In the genomic region with DNA sequence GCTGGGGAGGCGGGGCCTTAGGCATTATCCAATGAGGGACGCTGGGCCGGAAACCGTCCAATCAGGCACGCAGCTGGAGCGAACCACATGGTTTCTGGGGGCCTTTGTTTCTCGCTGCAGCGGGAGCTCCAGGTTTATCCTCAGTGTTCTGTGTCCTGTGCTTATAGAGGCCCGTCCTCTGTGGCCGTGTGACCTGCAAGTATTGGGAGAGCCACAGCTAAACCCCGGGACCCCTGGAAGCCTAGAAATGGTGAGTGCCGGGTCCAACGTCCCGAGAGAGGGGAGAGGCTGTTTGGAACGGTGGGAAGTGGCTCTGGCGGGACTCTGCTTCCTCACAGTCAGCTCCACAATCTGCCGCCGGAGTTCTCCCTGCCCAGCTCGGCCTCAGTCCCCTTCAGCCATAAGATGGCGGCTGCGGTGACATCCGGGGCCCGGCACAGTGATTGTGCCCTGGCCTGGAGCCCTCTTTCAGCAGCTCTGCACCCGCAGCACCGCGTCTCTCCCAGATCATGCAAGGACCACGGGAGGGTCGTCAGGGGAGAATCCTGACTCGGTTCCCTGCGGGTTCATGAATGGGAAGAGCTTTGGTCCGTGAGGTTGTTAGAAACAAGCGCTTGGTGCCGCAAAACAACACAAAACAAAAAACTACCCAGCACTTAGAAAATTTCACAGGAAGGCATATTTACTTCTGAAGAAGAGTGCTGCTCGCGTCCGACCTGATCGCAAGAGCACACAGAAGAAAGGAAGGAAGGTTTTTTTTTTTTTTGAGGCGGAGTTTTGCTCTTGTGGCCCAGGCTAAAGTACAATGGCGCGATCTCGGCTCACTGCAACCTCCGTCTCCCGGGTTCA, we compare ENCODE assay signal across 1 cellular context.
A peak's percentile ranks its signal among the peaks of the same experiment; 100 is the strongest.
TF ChIP-seq lines count a peak whose summit lies in the region.

A gene (plus strand): TSS at position 133 of the 849 bp plus-strand sequence. CDS start 115 bp downstream, at position 248.

TF ChIP-seq in HepG2, 621 proteins besides CTCF, POLR2A, EP300 and RAD21 (continued from another document and continues in another):
- TF ChIP-seq, protein P1, sequence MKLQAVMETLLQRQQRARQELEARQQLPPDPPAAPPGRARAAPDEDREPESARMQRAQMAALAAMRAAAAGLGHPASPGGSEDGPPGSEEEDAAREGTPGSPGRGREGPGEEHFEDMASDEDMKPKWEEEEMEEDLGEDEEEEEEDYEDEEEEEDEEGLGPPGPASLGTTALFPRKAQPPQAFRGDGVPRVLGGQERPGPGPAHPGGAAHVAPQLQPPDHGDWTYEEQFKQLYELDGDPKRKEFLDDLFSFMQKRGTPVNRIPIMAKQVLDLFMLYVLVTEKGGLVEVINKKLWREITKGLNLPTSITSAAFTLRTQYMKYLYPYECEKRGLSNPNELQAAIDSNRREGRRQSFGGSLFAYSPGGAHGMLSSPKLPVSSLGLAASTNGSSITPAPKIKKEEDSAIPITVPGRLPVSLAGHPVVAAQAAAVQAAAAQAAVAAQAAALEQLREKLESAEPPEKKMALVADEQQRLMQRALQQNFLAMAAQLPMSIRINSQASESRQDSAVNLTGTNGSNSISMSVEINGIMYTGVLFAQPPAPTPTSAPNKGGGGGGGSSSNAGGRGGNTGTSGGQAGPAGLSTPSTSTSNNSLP (IDR thresholded peaks at IDR 0.05; ENCODE audit: low read depth, low read length): peak; percentile 19; the same call in 1 of the 2 replicates
- TF ChIP-seq, protein P2, sequence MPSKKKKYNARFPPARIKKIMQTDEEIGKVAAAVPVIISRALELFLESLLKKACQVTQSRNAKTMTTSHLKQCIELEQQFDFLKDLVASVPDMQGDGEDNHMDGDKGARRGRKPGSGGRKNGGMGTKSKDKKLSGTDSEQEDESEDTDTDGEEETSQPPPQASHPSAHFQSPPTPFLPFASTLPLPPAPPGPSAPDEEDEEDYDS (CRISPR knock-in tag; IDR thresholded peaks at IDR 0.05): peak; percentile 96
- TF ChIP-seq ZBTB42 (CRISPR knock-in tag; IDR thresholded peaks at IDR 0.05) (no peak), PITX1 (CRISPR knock-in tag; IDR thresholded peaks at IDR 0.05) (peak; percentile 65; the same call in 1 of the 2 replicates), SRF (IDR thresholded peaks at IDR 0.05; ENCODE audit: low read depth, low read length) (no peak), ZNF761 (CRISPR knock-in tag; conservative IDR thresholded peaks at IDR 0.05) (peak; percentile 34; the same call in 1 of the 2 replicates), TMF1 (CRISPR knock-in tag; IDR thresholded peaks at IDR 0.05; ENCODE audit: low read depth) (0 out of 2 replicates have a peak, but pooled peaks have one; percentile 25), ZNF30 (CRISPR knock-in tag; IDR thresholded peaks at IDR 0.05) (no peak), BORCS8-MEF2B (CRISPR knock-in tag; IDR thresholded peaks at IDR 0.05) (peak; percentile 75), ZNF317 (CRISPR knock-in tag; IDR thresholded peaks at IDR 0.05) (0 out of 2 replicates have a peak, but pooled peaks have one; percentile 48), HES4 (CRISPR knock-in tag; IDR thresholded peaks at IDR 0.05; ENCODE audit: borderline replicate concordance) (0 out of 2 replicates have a peak, but pooled peaks have one; percentile 40), SIN3A (IDR thresholded peaks at IDR 0.05; ENCODE audit: borderline replicate concordance, low read depth, low read length) (0 out of 2 replicates have a peak, but pooled peaks have one; percentile 66), PHF8 (CRISPR knock-in tag; IDR thresholded peaks at IDR 0.05) (peak; percentile 78), MAFK (conservative IDR thresholded peaks at IDR 0.05 in 1 of 2, IDR thresholded peaks at IDR 0.05 in 1 of 2; ENCODE audit: low read length in 2 of 2) (no peak), EEA1 (CRISPR knock-in tag; IDR thresholded peaks at IDR 0.05; ENCODE audit: borderline replicate concordance) (peak; percentile 81; the same call in 1 of the 2 replicates), PPARG (CRISPR knock-in tag; conservative IDR thresholded peaks at IDR 0.05) (no peak), MYC (CRISPR knock-in tag; IDR thresholded peaks at IDR 0.05; ENCODE audit: borderline replicate concordance) (peak; percentile 67; the same call in 1 of the 2 replicates), ZNF232 (CRISPR knock-in tag; IDR thresholded peaks at IDR 0.05; ENCODE audit: borderline replicate concordance) (peak; percentile 21; the same call in 1 of the 2 replicates), REL (CRISPR knock-in tag; conservative IDR thresholded peaks at IDR 0.05) (no peak), NR2F2 (IDR thresholded peaks at IDR 0.05; ENCODE audit: borderline replicate concordance, low read depth) (no peak), SP1 (IDR thresholded peaks at IDR 0.05) (no peak), SP1 (CRISPR knock-in tag; IDR thresholded peaks at IDR 0.05) (peak; percentile 40; the same call in 1 of the 2 replicates), DMAP1 (CRISPR knock-in tag; IDR thresholded peaks at IDR 0.05) (peak; percentile 63; the same call in 1 of the 2 replicates), ZNF737 (CRISPR knock-in tag; IDR thresholded peaks at IDR 0.05; ENCODE audit: borderline replicate concordance) (peak; percentile 60; the same call in 1 of the 2 replicates), CBX2 (IDR thresholded peaks at IDR 0.05; ENCODE audit: low read depth, low read length) (no peak), CBX2 (CRISPR knock-in tag; IDR thresholded peaks at IDR 0.05; ENCODE audit: low read depth) (no peak), ZNF850 (CRISPR knock-in tag; conservative IDR thresholded peaks at IDR 0.05) (no peak), ZNF781 (CRISPR knock-in tag; IDR thresholded peaks at IDR 0.05; ENCODE audit: borderline replicate concordance, not compliant biosample characterization) (peak; percentile 54), SATB2 (CRISPR knock-in tag; IDR thresholded peaks at IDR 0.05) (no peak), MEF2D (CRISPR knock-in tag; IDR thresholded peaks at IDR 0.05) (peak; percentile 44), TBX2 (CRISPR knock-in tag; IDR thresholded peaks at IDR 0.05; ENCODE audit: borderline replicate concordance) (no peak; the same call in 1 of the 2 replicates), FOXK1 (CRISPR knock-in tag; IDR thresholded peaks at IDR 0.05; ENCODE audit: borderline replicate concordance, low read depth) (peak; percentile 72; the same call in 1 of the 2 replicates), ZBTB20 (CRISPR knock-in tag; IDR thresholded peaks at IDR 0.05; ENCODE audit: borderline replicate concordance, low read depth) (peak; percentile 60; the same call in 1 of the 2 replicates), ZNF160 (CRISPR knock-in tag; IDR thresholded peaks at IDR 0.05) (no peak), FOXC1 (CRISPR knock-in tag; IDR thresholded peaks at IDR 0.05; ENCODE audit: borderline replicate concordance) (peak; percentile 45; the same call in 1 of the 2 replicates)
- TF ChIP-seq, protein P3, sequence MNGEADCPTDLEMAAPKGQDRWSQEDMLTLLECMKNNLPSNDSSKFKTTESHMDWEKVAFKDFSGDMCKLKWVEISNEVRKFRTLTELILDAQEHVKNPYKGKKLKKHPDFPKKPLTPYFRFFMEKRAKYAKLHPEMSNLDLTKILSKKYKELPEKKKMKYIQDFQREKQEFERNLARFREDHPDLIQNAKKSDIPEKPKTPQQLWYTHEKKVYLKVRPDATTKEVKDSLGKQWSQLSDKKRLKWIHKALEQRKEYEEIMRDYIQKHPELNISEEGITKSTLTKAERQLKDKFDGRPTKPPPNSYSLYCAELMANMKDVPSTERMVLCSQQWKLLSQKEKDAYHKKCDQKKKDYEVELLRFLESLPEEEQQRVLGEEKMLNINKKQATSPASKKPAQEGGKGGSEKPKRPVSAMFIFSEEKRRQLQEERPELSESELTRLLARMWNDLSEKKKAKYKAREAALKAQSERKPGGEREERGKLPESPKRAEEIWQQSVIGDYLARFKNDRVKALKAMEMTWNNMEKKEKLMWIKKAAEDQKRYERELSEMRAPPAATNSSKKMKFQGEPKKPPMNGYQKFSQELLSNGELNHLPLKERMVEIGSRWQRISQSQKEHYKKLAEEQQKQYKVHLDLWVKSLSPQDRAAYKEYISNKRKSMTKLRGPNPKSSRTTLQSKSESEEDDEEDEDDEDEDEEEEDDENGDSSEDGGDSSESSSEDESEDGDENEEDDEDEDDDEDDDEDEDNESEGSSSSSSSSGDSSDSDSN (CRISPR knock-in tag; IDR thresholded peaks at IDR 0.05): peak; percentile 87; the same call in 1 of the 2 replicates
- TF ChIP-seq, protein P4, sequence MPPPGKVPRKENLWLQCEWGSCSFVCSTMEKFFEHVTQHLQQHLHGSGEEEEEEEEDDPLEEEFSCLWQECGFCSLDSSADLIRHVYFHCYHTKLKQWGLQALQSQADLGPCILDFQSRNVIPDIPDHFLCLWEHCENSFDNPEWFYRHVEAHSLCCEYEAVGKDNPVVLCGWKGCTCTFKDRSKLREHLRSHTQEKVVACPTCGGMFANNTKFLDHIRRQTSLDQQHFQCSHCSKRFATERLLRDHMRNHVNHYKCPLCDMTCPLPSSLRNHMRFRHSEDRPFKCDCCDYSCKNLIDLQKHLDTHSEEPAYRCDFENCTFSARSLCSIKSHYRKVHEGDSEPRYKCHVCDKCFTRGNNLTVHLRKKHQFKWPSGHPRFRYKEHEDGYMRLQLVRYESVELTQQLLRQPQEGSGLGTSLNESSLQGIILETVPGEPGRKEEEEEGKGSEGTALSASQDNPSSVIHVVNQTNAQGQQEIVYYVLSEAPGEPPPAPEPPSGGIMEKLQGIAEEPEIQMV (CRISPR knock-in tag; IDR thresholded peaks at IDR 0.05; ENCODE audit: low read depth): peak; percentile 85; the same call in 1 of the 2 replicates
- TF ChIP-seq, protein P5, sequence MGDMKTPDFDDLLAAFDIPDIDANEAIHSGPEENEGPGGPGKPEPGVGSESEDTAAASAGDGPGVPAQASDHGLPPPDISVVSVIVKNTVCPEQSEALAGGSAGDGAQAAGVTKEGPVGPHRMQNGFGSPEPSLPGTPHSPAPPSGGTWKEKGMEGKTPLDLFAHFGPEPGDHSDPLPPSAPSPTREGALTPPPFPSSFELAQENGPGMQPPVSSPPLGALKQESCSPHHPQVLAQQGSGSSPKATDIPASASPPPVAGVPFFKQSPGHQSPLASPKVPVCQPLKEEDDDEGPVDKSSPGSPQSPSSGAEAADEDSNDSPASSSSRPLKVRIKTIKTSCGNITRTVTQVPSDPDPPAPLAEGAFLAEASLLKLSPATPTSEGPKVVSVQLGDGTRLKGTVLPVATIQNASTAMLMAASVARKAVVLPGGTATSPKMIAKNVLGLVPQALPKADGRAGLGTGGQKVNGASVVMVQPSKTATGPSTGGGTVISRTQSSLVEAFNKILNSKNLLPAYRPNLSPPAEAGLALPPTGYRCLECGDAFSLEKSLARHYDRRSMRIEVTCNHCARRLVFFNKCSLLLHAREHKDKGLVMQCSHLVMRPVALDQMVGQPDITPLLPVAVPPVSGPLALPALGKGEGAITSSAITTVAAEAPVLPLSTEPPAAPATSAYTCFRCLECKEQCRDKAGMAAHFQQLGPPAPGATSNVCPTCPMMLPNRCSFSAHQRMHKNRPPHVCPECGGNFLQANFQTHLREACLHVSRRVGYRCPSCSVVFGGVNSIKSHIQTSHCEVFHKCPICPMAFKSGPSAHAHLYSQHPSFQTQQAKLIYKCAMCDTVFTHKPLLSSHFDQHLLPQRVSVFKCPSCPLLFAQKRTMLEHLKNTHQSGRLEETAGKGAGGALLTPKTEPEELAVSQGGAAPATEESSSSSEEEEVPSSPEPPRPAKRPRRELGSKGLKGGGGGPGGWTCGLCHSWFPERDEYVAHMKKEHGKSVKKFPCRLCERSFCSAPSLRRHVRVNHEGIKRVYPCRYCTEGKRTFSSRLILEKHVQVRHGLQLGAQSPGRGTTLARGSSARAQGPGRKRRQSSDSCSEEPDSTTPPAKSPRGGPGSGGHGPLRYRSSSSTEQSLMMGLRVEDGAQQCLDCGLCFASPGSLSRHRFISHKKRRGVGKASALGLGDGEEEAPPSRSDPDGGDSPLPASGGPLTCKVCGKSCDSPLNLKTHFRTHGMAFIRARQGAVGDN (CRISPR knock-in tag; IDR thresholded peaks at IDR 0.05): peak; percentile 82
- TF ChIP-seq, protein P6, sequence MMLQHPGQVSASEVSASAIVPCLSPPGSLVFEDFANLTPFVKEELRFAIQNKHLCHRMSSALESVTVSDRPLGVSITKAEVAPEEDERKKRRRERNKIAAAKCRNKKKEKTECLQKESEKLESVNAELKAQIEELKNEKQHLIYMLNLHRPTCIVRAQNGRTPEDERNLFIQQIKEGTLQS (CRISPR knock-in tag; IDR thresholded peaks at IDR 0.05): no peak
- TF ChIP-seq, protein P7, sequence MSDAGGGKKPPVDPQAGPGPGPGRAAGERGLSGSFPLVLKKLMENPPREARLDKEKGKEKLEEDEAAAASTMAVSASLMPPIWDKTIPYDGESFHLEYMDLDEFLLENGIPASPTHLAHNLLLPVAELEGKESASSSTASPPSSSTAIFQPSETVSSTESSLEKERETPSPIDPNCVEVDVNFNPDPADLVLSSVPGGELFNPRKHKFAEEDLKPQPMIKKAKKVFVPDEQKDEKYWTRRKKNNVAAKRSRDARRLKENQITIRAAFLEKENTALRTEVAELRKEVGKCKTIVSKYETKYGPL (CRISPR knock-in tag; IDR thresholded peaks at IDR 0.05): peak; percentile 14; the same call in 1 of the 2 replicates
- TF ChIP-seq, protein P8, sequence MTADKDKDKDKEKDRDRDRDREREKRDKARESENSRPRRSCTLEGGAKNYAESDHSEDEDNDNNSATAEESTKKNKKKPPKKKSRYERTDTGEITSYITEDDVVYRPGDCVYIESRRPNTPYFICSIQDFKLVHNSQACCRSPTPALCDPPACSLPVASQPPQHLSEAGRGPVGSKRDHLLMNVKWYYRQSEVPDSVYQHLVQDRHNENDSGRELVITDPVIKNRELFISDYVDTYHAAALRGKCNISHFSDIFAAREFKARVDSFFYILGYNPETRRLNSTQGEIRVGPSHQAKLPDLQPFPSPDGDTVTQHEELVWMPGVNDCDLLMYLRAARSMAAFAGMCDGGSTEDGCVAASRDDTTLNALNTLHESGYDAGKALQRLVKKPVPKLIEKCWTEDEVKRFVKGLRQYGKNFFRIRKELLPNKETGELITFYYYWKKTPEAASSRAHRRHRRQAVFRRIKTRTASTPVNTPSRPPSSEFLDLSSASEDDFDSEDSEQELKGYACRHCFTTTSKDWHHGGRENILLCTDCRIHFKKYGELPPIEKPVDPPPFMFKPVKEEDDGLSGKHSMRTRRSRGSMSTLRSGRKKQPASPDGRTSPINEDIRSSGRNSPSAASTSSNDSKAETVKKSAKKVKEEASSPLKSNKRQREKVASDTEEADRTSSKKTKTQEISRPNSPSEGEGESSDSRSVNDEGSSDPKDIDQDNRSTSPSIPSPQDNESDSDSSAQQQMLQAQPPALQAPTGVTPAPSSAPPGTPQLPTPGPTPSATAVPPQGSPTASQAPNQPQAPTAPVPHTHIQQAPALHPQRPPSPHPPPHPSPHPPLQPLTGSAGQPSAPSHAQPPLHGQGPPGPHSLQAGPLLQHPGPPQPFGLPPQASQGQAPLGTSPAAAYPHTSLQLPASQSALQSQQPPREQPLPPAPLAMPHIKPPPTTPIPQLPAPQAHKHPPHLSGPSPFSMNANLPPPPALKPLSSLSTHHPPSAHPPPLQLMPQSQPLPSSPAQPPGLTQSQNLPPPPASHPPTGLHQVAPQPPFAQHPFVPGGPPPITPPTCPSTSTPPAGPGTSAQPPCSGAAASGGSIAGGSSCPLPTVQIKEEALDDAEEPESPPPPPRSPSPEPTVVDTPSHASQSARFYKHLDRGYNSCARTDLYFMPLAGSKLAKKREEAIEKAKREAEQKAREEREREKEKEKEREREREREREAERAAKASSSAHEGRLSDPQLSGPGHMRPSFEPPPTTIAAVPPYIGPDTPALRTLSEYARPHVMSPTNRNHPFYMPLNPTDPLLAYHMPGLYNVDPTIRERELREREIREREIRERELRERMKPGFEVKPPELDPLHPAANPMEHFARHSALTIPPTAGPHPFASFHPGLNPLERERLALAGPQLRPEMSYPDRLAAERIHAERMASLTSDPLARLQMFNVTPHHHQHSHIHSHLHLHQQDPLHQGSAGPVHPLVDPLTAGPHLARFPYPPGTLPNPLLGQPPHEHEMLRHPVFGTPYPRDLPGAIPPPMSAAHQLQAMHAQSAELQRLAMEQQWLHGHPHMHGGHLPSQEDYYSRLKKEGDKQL (CRISPR knock-in tag; IDR thresholded peaks at IDR 0.05; ENCODE audit: low read depth): no peak
